7 cellular contexts compared by ENCODE assay signal in the genomic region with DNA sequence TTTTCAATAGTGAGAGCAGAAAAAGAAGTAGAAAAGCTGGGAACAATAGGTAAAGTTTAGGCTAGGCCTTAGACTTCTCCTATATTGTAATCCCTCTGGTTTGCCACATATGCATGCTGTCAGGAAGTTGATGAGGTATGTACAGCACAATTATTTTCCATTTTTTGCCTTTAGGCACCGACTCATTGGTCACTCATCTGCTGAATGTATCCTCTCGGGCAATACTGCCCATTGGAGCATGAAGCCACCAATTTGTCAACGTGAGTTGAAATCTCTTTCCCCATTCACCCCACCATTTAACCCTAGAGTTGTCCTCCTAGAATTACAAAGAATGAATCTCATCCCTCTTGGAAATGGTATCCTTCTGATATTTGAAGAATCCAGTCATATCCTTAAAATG. TPM values are rescaled to one million over a fixed set of nuclear protein-coding genes. Genes with fewer than 3 reads are reported as not detected.
DNase-seq lines count a peak whose midpoint lies in the region; TF ChIP-seq lines count a peak whose summit lies in the region.
"Not testable (repeated sequence)": the region's sequence is repeated elsewhere in the genome, so short reads cannot be mapped to it uniquely, and the experiment has no call there.

No MANE protein-coding gene starts in this region.

- H3K27ac ChIP-seq in brain microvascular endothelial cell, result not testable (repeated sequence)
- peak overlapping the region; percentile 51 for H3K27ac ChIP-seq in epithelial cell of prostate

- DNase-seq in ACHN, result peak; percentile 17
- DNase-seq in ELR (ENCODE audit: low read depth), result peak; percentile 74
- peak; percentile 14 for DNase-seq in LHCN-M2 (ENCODE audit: low read depth)
- DNase-seq in RPMI7951 (ENCODE audit: low read depth), result peak; percentile 38
- peak; percentile 6 for DNase-seq in brain microvascular endothelial cell
- DNase-seq in epithelial cell of prostate (ENCODE audit: low read depth, low spot score), result not testable (repeated sequence)
- peak; percentile 81 for DNase-seq in kidney tubule cell (ENCODE audit: low spot score)

- H3K27me3 ChIP-seq in brain microvascular endothelial cell (replicated peaks), result not testable (repeated sequence)

- H3K4me3 ChIP-seq in brain microvascular endothelial cell (ENCODE audit: low read depth, low read length), result not testable (repeated sequence)

- not testable (repeated sequence) for H3K36me3 ChIP-seq in brain microvascular endothelial cell (replicated peaks)

- TF ChIP-seq CTCF in brain microvascular endothelial cell (IDR thresholded peaks at IDR 0.05; ENCODE audit: low read depth, low read length, missing control alignments), result not testable (repeated sequence)

- in situ Hi-C loops in ACHN (cut with HindIII; ENCODE audit: low pct_ligation_motif_present, low pct_unique_long_range_greater_than_20kb, low sequenced_read_pairs); brain microvascular endothelial cell (cut with HindIII; ENCODE audit: low pct_ligation_motif_present, low sequenced_read_pairs): not testable (repeated sequence)

RNA-seq across cellular contexts. Expression of gene CD46, which starts 43.9 kb away (rescaled TPM):
- 68.5 and 72.6 TPM in 2 replicates for total RNA-seq in LHCN-M2 (2014; rRNA removed)
- polyA plus RNA-seq in LHCN-M2 (2012), result 26.2 TPM
- 58.5 and 72.3 TPM in 2 replicates for total RNA-seq in RPMI7951 (2014; rRNA removed; shearing (Covaris generic))
